In the genomic region with DNA sequence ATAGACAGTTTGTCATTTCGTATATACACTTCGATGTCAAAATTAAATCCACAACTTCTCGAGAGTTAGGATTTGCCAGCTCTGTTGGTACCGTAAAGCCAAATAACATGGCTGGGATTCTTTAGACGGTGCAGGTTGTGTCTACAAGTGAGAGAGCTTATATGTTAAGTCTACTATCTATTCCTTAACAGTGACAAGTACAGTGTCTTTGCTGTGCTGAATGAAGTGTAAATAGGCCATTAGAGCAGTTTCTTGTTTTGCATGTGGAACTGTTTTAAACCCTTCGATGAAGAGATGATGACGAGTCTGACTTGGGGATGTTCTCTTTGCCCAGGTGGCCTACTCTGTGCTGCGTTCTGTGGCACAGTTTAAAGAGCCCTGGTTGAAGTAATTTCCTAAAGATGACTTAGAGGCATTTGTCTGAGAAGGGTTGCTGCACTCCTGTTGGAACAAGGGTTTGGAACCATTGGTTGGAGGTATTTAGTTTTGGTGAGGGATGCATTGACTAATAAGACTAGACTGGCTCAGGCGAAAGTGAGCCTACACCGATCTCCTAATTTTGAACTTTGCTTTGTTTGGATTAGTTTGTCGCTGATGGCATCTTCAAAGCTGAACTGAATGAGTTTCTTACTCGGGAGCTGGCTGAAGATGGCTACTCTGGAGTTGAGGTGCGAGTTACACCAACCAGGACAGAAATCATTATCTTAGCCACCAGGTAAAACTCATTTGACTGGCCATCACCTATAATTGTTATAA, we compare ENCODE assay signal across 8 cellular contexts. TPM values are rescaled to one million over a fixed set of nuclear protein-coding genes. Genes with fewer than 3 reads are reported as not detected.
DNase-seq lines count a peak whose midpoint lies in the region; ATAC-seq, FAIRE-seq and TF ChIP-seq lines count a peak whose summit lies in the region.

No MANE protein-coding gene starts in this region.

- in situ Hi-C loops in K562 (cut with MboI) = no loop called here

- H3K4me3 ChIP-seq in MM.1S (ENCODE audit: low read length) (peak overlapping the region; percentile 96), K562 (peak overlapping the region; percentile 91), kidney (ENCODE audit: low read length in 2 of 2) (peak overlapping the region; percentile 92 to 95), stomach (peak overlapping the region; percentile 61 to 93 (median 72))

- H3K79me2 ChIP-seq in MM.1S (ENCODE audit: low read length) = peaks cover 60% of the 10 kb centered on the region
- H3K79me2 ChIP-seq in K562 (ENCODE audit: control insufficient read depth, insufficient read depth, low read length) = peaks cover 63% of the 10 kb centered on the region

- H3F3A ChIP-seq in MM.1S (ENCODE audit: insufficient read depth, low read length) = peaks cover 42% of the 10 kb centered on the region

- WGBS in K562 (ENCODE audit: insufficient coverage, low coverage, missing lambda C conversion rate) = under 1% methylated on average over 13 of the region's 13 CpGs
- WGBS in stomach, 5 donors = 3 to 8% (median 4%) methylated on average over 13 of the region's 13 CpGs

- peak overlapping the region; percentile 97 for H3K9ac ChIP-seq in MM.1S (ENCODE audit: low read length)
- H3K9ac ChIP-seq in K562 (ENCODE audit: insufficient read depth in 1 of 2, low read depth in 2 of 2, low read length in 2 of 2) = peak overlapping the region; percentile 96 to 100
- H3K9ac ChIP-seq in kidney (ENCODE audit: low read length in 2 of 2) = peak overlapping the region; percentile 95 to 96

- CTCF ChIA-PET in K562 (lab: Yijun Ruan, JAX; ENCODE audit: low intra/inter-chr PET ratio) = no interaction called here

- no TSS peak for BruUV-seq in K562 (replicated peaks; lab: Mats Ljungman, UMichigan)

- H3K36me3 ChIP-seq in MM.1S (replicated peaks; ENCODE audit: insufficient read depth, low read length) (peaks cover 24% of the 10 kb centered on the region), K562 (ENCODE audit: control insufficient read depth, insufficient read depth, low read length) (peaks cover 58% of the 10 kb centered on the region), kidney (ENCODE audit: control insufficient read depth in 1 of 2, insufficient read depth in 2 of 2, low read length in 2 of 2) (peaks cover 22 to 43% of the 10 kb centered on the region in 2 donors), stomach (peaks cover 45 to 47% (median 46%) of the 10 kb centered on the region in 4 donors)

- TF ChIP-seq EP300 in K562 (IDR thresholded peaks at IDR 0.05; ENCODE audit: low read length) = no peak
- no peak for TF ChIP-seq EP300 in stomach (IDR thresholded peaks at IDR 0.05)

- H3K27ac ChIP-seq in MM.1S (ENCODE audit: low read length) = peak overlapping the region; percentile 82
- H3K27ac ChIP-seq in K562 (ENCODE audit: extremely low read depth, low read depth, low read length) = peak overlapping the region; percentile 96
- peak overlapping the region; percentile 89 to 95 for H3K27ac ChIP-seq in kidney (ENCODE audit: low read depth in 2 of 2, low read length in 2 of 2)
- peak overlapping the region; percentile 87 to 98 (median 95) for H3K27ac ChIP-seq in stomach

- DNase-seq in CD1c-positive myeloid dendritic cell (ENCODE audit: extremely low spot score) (peak; percentile 28), MM.1S (peak; percentile 33), K562 (ENCODE audit: extremely low read depth in 1 of 4, low spot score in 3 of 4) (peak in 1 of 4 experiments; percentile 44), kidney (no peak), stomach (no peak), cortex of kidney (lab: John Stamatoyannopoulos, UW) (no peak), DMS114 treated with DMSO at 0.1 percent for 48 hours (lab: John Stamatoyannopoulos, UW; ENCODE audit: unreplicated experiment) (no peak)

- no peak overlapping the region for H2AFZ ChIP-seq in MM.1S (ENCODE audit: low read length)
- no peak overlapping the region for H2AFZ ChIP-seq in K562 (ENCODE audit: low read depth, low read length)

- FAIRE-seq in K562 (lab: Jason Lieb, UNC) (no peak), kidney (lab: Jason Lieb, UNC) (no peak)

- intact Hi-C loops in K562 (cut with micrococcal nuclease) (no loop called here), kidney (cut with DNase I) (no loop called here), stomach (cut with DNase I; ENCODE audit: low total_unique reads) (no loop called here)

- H3K9me1 ChIP-seq in K562 (ENCODE audit: control insufficient read depth, insufficient read depth, low read length) = peaks cover 17% of the 10 kb centered on the region

- H3K9me2 ChIP-seq in MM.1S (replicated peaks; ENCODE audit: insufficient read depth, low read length) = no peaks in the 10 kb centered on the region

- H3K9me3 ChIP-seq in MM.1S (replicated peaks; ENCODE audit: insufficient read depth, low read length) = no peaks in the 10 kb centered on the region
- H3K9me3 ChIP-seq in K562 (replicated peaks; ENCODE audit: control insufficient read depth, insufficient read depth, low read depth, low read length) = no peaks in the 10 kb centered on the region
- H3K9me3 ChIP-seq in kidney (ENCODE audit: control insufficient read depth in 1 of 2, low read length in 2 of 2) = no peaks in the 10 kb centered on the region
- no peaks in the 10 kb centered on the region for H3K9me3 ChIP-seq in stomach

- H4K20me1 ChIP-seq in MM.1S (ENCODE audit: insufficient read depth, low read length) = peaks cover 44% of the 10 kb centered on the region
- peaks cover 56% of the 10 kb centered on the region for H4K20me1 ChIP-seq in K562 (replicated peaks; ENCODE audit: control insufficient read depth, insufficient read depth, low read length)

- H3K4me2 ChIP-seq in MM.1S (ENCODE audit: low read depth, low read length) (peak overlapping the region; percentile 84), K562 (ENCODE audit: insufficient read depth, low read length) (peak overlapping the region; percentile 98)

- TF ChIP-seq CTCF in MM.1S (IDR thresholded peaks at IDR 0.05; ENCODE audit: low read length) (no peak), K562 (IDR thresholded peaks at IDR 0.05 in 2 of 3, conservative IDR thresholded peaks at IDR 0.05 in 1 of 3; ENCODE audit: insufficient read depth in 2 of 3, low read depth in 1 of 3, low read length in 3 of 3) (no peak), kidney (IDR thresholded peaks at IDR 0.05; ENCODE audit: borderline replicate concordance, extremely low read depth, insufficient read depth) (no peak), stomach (IDR thresholded peaks at IDR 0.05) (no peak)

- TF ChIP-seq POLR2A in K562 (conservative IDR thresholded peaks at IDR 0.05) = no peak; the same call in 1 of the 2 replicates
- TF ChIP-seq POLR2A in stomach (IDR thresholded peaks at IDR 0.05) = no peak

- TF ChIP-seq RAD21 in K562 (CRISPR knock-in tag; conservative IDR thresholded peaks at IDR 0.05 in 1 of 2, IDR thresholded peaks at IDR 0.05 in 1 of 2) = no peak

- peak; percentile 45 for ATAC-seq in K562
- no peak for ATAC-seq in GM19395 (IDR thresholded peaks at IDR 0.05; ENCODE audit: unreplicated experiment)

- H3K27me3 ChIP-seq in MM.1S (replicated peaks; ENCODE audit: insufficient read depth, low read length) (no peaks in the 10 kb centered on the region), K562 (ENCODE audit: control insufficient read depth in 2 of 2, insufficient read depth in 2 of 2, low read length in 2 of 2) (no peaks in the 10 kb centered on the region), stomach (no peaks in the 10 kb centered on the region)

- peaks cover 15% of the 10 kb centered on the region for H3K4me1 ChIP-seq in MM.1S (ENCODE audit: low read length)
- peaks cover 14 to 31% of the 10 kb centered on the region in 2 experiments; a peak in 3 of 5 replicates for H3K4me1 ChIP-seq in K562 (replicated peaks in 1 of 2; ENCODE audit: control insufficient read depth in 2 of 2, insufficient read depth in 2 of 2, low read length in 2 of 2)
- peaks cover 0 to 4% of the 10 kb centered on the region in 2 donors for H3K4me1 ChIP-seq in kidney (ENCODE audit: control insufficient read depth in 1 of 2, insufficient read depth in 1 of 2, low read depth in 1 of 2, low read length in 2 of 2)
- H3K4me1 ChIP-seq in stomach = peaks cover 27 to 45% (median 37%) of the 10 kb centered on the region in 4 donors

- POLR2A ChIA-PET in K562 (lab: Yijun Ruan, JAX) = interaction anchor here (0.6 to 3.8 kb wide), 43 partner anchors 9 to 278 kb away, joined by 3 to 52 read pairs (median 5); partner anchors contain the start of genes ARRB1 and KLHL35

RNA-seq across cellular contexts. Expression of gene RPS3, which starts 1.0 kb away (rescaled TPM):
- 368 and 416 TPM in 2 replicates for total RNA-seq in K562 (2011; cell fraction: chromatin; rRNA removed; ENCODE audit: low replicate concordance)
- total RNA-seq in K562 (2011; cell fraction: nucleolus; rRNA removed) = 577 and 735 TPM in 2 replicates
- total RNA-seq in K562 (2011; cell fraction: nucleoplasm; rRNA removed) = 828 and 1,575 TPM in 2 replicates
- total RNA-seq in K562 (2014; rRNA removed) (2,700 and 3,102 TPM in 2 replicates), K562 (2014; rRNA removed; fragmentation: Illumina TruSeq; extraction: Trizol) (3,530 and 3,738 TPM in 2 replicates), K562 (2015; rRNA removed; fragmentation: Illumina TruSeq; extraction: Trizol) (3,411 and 3,679 TPM in 2 replicates), K562 (2021) (3,592 and 3,622 TPM in 2 replicates), kidney (1,724 TPM), stomach (1,000 to 10,000 TPM in 3 of 5 donors, 100 to 1,000 TPM in 2; 607 to 1,681 (median 1,272) TPM)
- polyA plus RNA-seq in K562 (2011; rRNA removed) (3,472 and 4,261 TPM in 2 replicates), K562 (2014; fragmentation: Illumina TruSeq; extraction: Trizol) (4,042 and 4,231 TPM in 2 replicates), K562 (2014; fragmentation: Nextera tagmentation; extraction: Ambion mirVana) (1,000 to 10,000 TPM; 5,693 to 5,771 TPM), K562 (2014; rRNA removed) (3,097 and 3,731 TPM in 2 replicates), kidney (ENCODE audit: insufficient read depth, low read depth, low replicate concordance) (1,510 TPM), stomach (1,000 to 10,000 TPM; 2,719 to 3,770 (median 2,836) TPM)
- polyA plus RNA-seq in K562 (2011; cell fraction: cytosol; rRNA removed) = 3,466 and 4,968 TPM in 2 replicates
- 1,428 and 2,203 TPM in 2 replicates for polyA plus RNA-seq in K562 (2011; cell fraction: nucleus; rRNA removed)
- 4,980 and 5,479 TPM in 2 replicates for polyA plus RNA-seq in K562 (2012)
- 1,903 and 2,025 TPM in 2 replicates for polyA minus RNA-seq in K562 (2011; rRNA and poly(A)+ RNA removed)
- 774 and 918 TPM in 2 replicates for polyA minus RNA-seq in K562 (2011; cell fraction: cytosol; rRNA and poly(A)+ RNA removed)
- 197 and 395 TPM in 2 replicates for polyA minus RNA-seq in K562 (2011; cell fraction: nucleus; rRNA and poly(A)+ RNA removed)

RNA-seq across cellular contexts. Expression of gene KLHL35, which starts 32.7 kb away (rescaled TPM):
- total RNA-seq in K562 (2011; cell fraction: chromatin; rRNA removed; ENCODE audit: low replicate concordance) = not detected in 2 replicates
- total RNA-seq in K562 (2011; cell fraction: nucleolus; rRNA removed) = not detected in 2 replicates
- total RNA-seq in K562 (2011; cell fraction: nucleoplasm; rRNA removed) = not detected in 2 replicates
- total RNA-seq in K562 (2014; rRNA removed) (not detected in 2 replicates), K562 (2014; rRNA removed; fragmentation: Illumina TruSeq; extraction: Trizol) (not detected in 2 replicates), K562 (2015; rRNA removed; fragmentation: Illumina TruSeq; extraction: Trizol) (not detected in 2 replicates), K562 (2021) (not detected in 2 replicates), kidney (1.8 TPM), stomach (1 to 10 TPM in 2 of 5 donors, under 1 TPM in 1, not detected in 2; 0.89 to 2.9 (median 1.7) TPM)
- polyA plus RNA-seq in K562 (2011; rRNA removed) (not detected in 2 replicates), K562 (2014; fragmentation: Illumina TruSeq; extraction: Trizol) (not detected in 2 replicates), K562 (2014; fragmentation: Nextera tagmentation; extraction: Ambion mirVana) (not detected), K562 (2014; rRNA removed) (not detected in 2 replicates), kidney (ENCODE audit: insufficient read depth, low read depth, low replicate concordance) (0.26 TPM), stomach (1 to 10 TPM; 1.2 to 1.8 (median 1.8) TPM)
- polyA plus RNA-seq in K562 (2011; cell fraction: cytosol; rRNA removed) = not detected in 2 replicates
- not detected in 2 replicates for polyA plus RNA-seq in K562 (2011; cell fraction: nucleus; rRNA removed)
- 0.05 and 0.10 TPM in 2 replicates for polyA plus RNA-seq in K562 (2012)
- polyA minus RNA-seq in K562 (2011; rRNA and poly(A)+ RNA removed) = not detected in 2 replicates
- polyA minus RNA-seq in K562 (2011; cell fraction: cytosol; rRNA and poly(A)+ RNA removed) = 1.5 TPM in 1 of 2 replicates, not detected in the other
- polyA minus RNA-seq in K562 (2011; cell fraction: nucleus; rRNA and poly(A)+ RNA removed) = not detected in 2 replicates

RNA-seq across cellular contexts. Expression of gene ARRB1, which starts 48.8 kb away (rescaled TPM):
- 58.4 and 169 TPM in 2 replicates for total RNA-seq in K562 (2011; cell fraction: chromatin; rRNA removed; ENCODE audit: low replicate concordance)
- 93.3 and 107 TPM in 2 replicates for total RNA-seq in K562 (2011; cell fraction: nucleolus; rRNA removed)
- 70.8 and 73.7 TPM in 2 replicates for total RNA-seq in K562 (2011; cell fraction: nucleoplasm; rRNA removed)
- total RNA-seq in K562 (2014; rRNA removed) (21.8 and 27.6 TPM in 2 replicates), K562 (2014; rRNA removed; fragmentation: Illumina TruSeq; extraction: Trizol) (22.9 and 28.5 TPM in 2 replicates), K562 (2015; rRNA removed; fragmentation: Illumina TruSeq; extraction: Trizol) (41.7 and 43.5 TPM in 2 replicates), K562 (2021) (43.6 and 45.4 TPM in 2 replicates), kidney (53.8 TPM), stomach (100 to 1,000 TPM in 1 of 5 donors, 10 to 100 TPM in 4; 44.3 to 151 (median 76.5) TPM)
- polyA plus RNA-seq in K562 (2011; rRNA removed) (26.2 and 30.8 TPM in 2 replicates), K562 (2014; fragmentation: Illumina TruSeq; extraction: Trizol) (35.6 and 38.4 TPM in 2 replicates), K562 (2014; fragmentation: Nextera tagmentation; extraction: Ambion mirVana) (10 to 100 TPM in 1 of 2 experiments, 1 to 10 TPM in 1; 6.6 to 13.1 TPM), K562 (2014; rRNA removed) (24.2 and 30.6 TPM in 2 replicates), kidney (ENCODE audit: insufficient read depth, low read depth, low replicate concordance) (17.6 TPM), stomach (10 to 100 TPM; 18.0 to 41.2 (median 33.2) TPM)
- polyA plus RNA-seq in K562 (2011; cell fraction: cytosol; rRNA removed) = 28.6 and 44.2 TPM in 2 replicates
- polyA plus RNA-seq in K562 (2011; cell fraction: nucleus; rRNA removed) = 30.8 and 44.9 TPM in 2 replicates
- polyA plus RNA-seq in K562 (2012) = 33.4 and 35.1 TPM in 2 replicates
- 80.3 and 121 TPM in 2 replicates for polyA minus RNA-seq in K562 (2011; rRNA and poly(A)+ RNA removed)
- 31.7 and 45.7 TPM in 2 replicates for polyA minus RNA-seq in K562 (2011; cell fraction: cytosol; rRNA and poly(A)+ RNA removed)
- polyA minus RNA-seq in K562 (2011; cell fraction: nucleus; rRNA and poly(A)+ RNA removed) = 63.5 and 65.3 TPM in 2 replicates

Comparison
In these comparisons a context has a peak if more than half of its experiments do, and no peak if none do; other contexts are left out.
1. DNase-seq: peak in CD1c-positive myeloid dendritic cell (single experiment) and MM.1S (single experiment); none in kidney (single experiment), stomach (single experiment), cortex of kidney (single experiment) and DMS114 treated with DMSO at 0.1 percent for 48 hours (single experiment).
2. Peak in every context shown above with its lines, with median percentiles within 50 percentile points of each other: H3K27ac ChIP-seq, H3K4me3 ChIP-seq and H3K9ac ChIP-seq.